9 cellular contexts compared by ENCODE assay signal in genomic region chr17:29131814-29132682, GRCh38. TPM values are rescaled to one million over a fixed set of nuclear protein-coding genes. Genes with fewer than 3 reads are reported as not detected.
DNase-seq lines count a peak whose midpoint lies in the region; ATAC-seq, FAIRE-seq and TF ChIP-seq lines count a peak whose summit lies in the region.
"Had no signal": no experiment of that assay in that cellular context is flagged by ENCODE, and none has a peak within 500 bp of the region (broad histone marks: within the 10 kb centered on the region; RNA-seq: fewer than 3 reads in every experiment).

No MANE protein-coding gene starts in this region.

- H3K36me3 Mint-ChIP-seq in natural killer cell = no peaks in the 10 kb centered on the region

- H3K27ac Mint-ChIP-seq in natural killer cell = peak overlapping the region; percentile 9 to 64

- peak; percentile 70 for FAIRE-seq in HTR-8/SVneo (lab: Jason Lieb, UNC)

- H3K4me1 Mint-ChIP-seq in natural killer cell = peaks cover 15 to 30% of the 10 kb centered on the region in 2 donors

- TF ChIP-seq CTCF in cardiac fibroblast (IDR thresholded peaks at IDR 0.05; ENCODE audit: low read depth, low read length) = no peak
- no peak for TF ChIP-seq CTCF in natural killer cell (IDR thresholded peaks at IDR 0.05)

- H3K9me3 Mint-ChIP-seq in natural killer cell = no peaks in the 10 kb centered on the region

- H3K27me3 Mint-ChIP-seq in natural killer cell (ENCODE audit: low read depth in 2 of 2) = no peaks in the 10 kb centered on the region

- H3K4me3 ChIP-seq in cardiac fibroblast (replicated peaks in 1 of 2; ENCODE audit: low read depth in 2 of 2, low read length in 2 of 2) = no peak overlapping the region

- no peak overlapping the region for H3K4me3 Mint-ChIP-seq in natural killer cell

- ATAC-seq in natural killer cell = no peak
- no peak for ATAC-seq in esophagus mucosa
- no peak for ATAC-seq in GM18861 (IDR thresholded peaks at IDR 0.05; ENCODE audit: unreplicated experiment)
- no peak for ATAC-seq in GM21367 (IDR thresholded peaks at IDR 0.05; ENCODE audit: unreplicated experiment)

- peak; percentile 93 for DNase-seq in AG20443 (ENCODE audit: low spot score)
- DNase-seq in HTR-8/SVneo (ENCODE audit: insufficient read length, low spot score) = peak; percentile 31
- peak; percentile 72 to 86 for DNase-seq in cardiac fibroblast (ENCODE audit: low read depth in 2 of 2)
- no peak for DNase-seq in natural killer cell
- no peak for DNase-seq in NCI-H2227 treated with DMSO at 0.1 percent for 48 hours (lab: John Stamatoyannopoulos, UW)
- DNase-seq: activated naive CD4-positive, alpha-beta T cell treated with anti-CD3 and anti-CD28 coated beads, Interleukin-2, amount 50 U/mL, for 16 hours had no signal

- intact Hi-C loops in natural killer cell (cut with micrococcal nuclease) = no loop called here

RNA-seq across cellular contexts. Expression of gene MYO18A, which starts 48.1 kb away (rescaled TPM):
- 100 to 1,000 TPM; 110 to 117 (median 115) TPM for total RNA-seq in natural killer cell
- 51.7 TPM for total RNA-seq in esophagus mucosa

Comparison
In these comparisons a context has a peak if more than half of its experiments do, and no peak if none do; other contexts are left out.
1. DNase-seq: peak in AG20443 (single experiment), HTR-8/SVneo (single experiment) and cardiac fibroblast (2 of 2); none in natural killer cell (single experiment) and NCI-H2227 treated with DMSO at 0.1 percent for 48 hours (single experiment).